ENCODE assay signal across 8 cellular contexts in the genomic region with DNA sequence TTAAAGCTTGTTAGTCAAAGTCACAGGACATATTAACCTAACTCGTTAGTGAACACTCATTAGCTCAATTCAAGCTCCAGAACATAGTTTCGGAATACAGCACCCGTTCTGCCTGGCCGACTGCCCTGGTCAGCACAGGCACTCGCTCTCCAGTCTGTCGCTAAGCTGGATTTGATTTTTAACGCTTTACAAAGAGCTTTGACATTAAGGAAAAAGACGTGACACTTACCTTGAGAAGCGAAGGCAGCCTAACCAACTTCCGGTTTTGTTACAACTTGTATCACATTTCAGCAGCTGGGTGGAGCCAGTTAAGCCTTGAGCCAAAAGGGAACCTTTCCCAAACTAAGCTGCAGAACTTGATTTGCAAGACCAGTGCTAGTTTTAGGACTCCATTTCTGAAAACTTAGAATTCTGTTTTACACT. TPM values are rescaled to one million over a fixed set of nuclear protein-coding genes. Genes with fewer than 3 reads are reported as not detected.
DNase-seq lines count a peak whose midpoint lies in the region; ATAC-seq and TF ChIP-seq lines count a peak whose summit lies in the region.

A gene with protein sequence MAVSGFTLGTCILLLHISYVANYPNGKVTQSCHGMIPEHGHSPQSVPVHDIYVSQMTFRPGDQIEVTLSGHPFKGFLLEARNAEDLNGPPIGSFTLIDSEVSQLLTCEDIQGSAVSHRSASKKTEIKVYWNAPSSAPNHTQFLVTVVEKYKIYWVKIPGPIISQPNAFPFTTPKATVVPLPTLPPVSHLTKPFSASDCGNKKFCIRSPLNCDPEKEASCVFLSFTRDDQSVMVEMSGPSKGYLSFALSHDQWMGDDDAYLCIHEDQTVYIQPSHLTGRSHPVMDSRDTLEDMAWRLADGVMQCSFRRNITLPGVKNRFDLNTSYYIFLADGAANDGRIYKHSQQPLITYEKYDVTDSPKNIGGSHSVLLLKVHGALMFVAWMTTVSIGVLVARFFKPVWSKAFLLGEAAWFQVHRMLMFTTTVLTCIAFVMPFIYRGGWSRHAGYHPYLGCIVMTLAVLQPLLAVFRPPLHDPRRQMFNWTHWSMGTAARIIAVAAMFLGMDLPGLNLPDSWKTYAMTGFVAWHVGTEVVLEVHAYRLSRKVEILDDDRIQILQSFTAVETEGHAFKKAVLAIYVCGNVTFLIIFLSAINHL (minus strand): TSS at position 258 of the 423 bp plus-strand sequence. CDS start 17,867 bp downstream, outside the sequence.

- CTCF ChIA-PET in activated B cell treated with CpG ODN at 0.5 μM for 24 hours (lab: Charles Lee), result no interaction called here

- H3K4me1 Mint-ChIP-seq in activated B cell treated with CpG ODN at 0.5 μM for 24 hours, result peaks cover 7% of the 10 kb centered on the region
- peaks cover 55% of the 10 kb centered on the region for H3K4me1 Mint-ChIP-seq in mesothelial cell of epicardium

- no peaks in the 10 kb centered on the region for H3K27me3 ChIP-seq in tibial artery

- no peaks in the 10 kb centered on the region for H3K9me3 ChIP-seq in tibial artery

- intact Hi-C loops in activated B cell treated with CpG ODN at 0.5 μM for 24 hours (cut with micrococcal nuclease), result loop anchor here (2.0 kb wide), 1 partner anchor 18 kb away; no protein-coding TSS in a partner anchor
- intact Hi-C loops in tibial artery (cut with DNase I; ENCODE audit: low total_unique reads), result no loop called here

- POLR2A ChIA-PET in activated B cell treated with CpG ODN at 0.5 μM for 24 hours (lab: Charles Lee), result interaction anchor here (1.0 to 1.2 kb wide), 2 partner anchors 21 to 204 kb away, joined by 3 to 4 read pairs; a partner anchor contains a TSS

- peak within 1 kb of the TSS; percentile 58 to 72 for H3K27ac ChIP-seq in tibial artery

- H3K4me3 ChIP-seq in epithelial cell of esophagus (ENCODE audit: low read length) (peak within 1 kb of the TSS; percentile 89), tibial artery (peak within 1 kb of the TSS; percentile 51 to 53)

- H3K36me3 Mint-ChIP-seq in activated B cell treated with CpG ODN at 0.5 μM for 24 hours (ENCODE audit: low read depth) (peaks cover 2% of the 10 kb centered on the region), mesothelial cell of epicardium (no peaks in the 10 kb centered on the region)

- peaks cover 0 to 60% (median 9%) of the 10 kb centered on the region in 4 donors for H3K4me1 ChIP-seq in tibial artery

- H3K27me3 Mint-ChIP-seq in activated B cell treated with CpG ODN at 0.5 μM for 24 hours (peaks cover 9% of the 10 kb centered on the region), mesothelial cell of epicardium (ENCODE audit: low read depth) (no peaks in the 10 kb centered on the region)

- no peak for TF ChIP-seq CTCF in activated B cell treated with CpG ODN at 0.5 μM for 24 hours (IDR thresholded peaks at IDR 0.05)
- TF ChIP-seq CTCF in epithelial cell of esophagus (IDR thresholded peaks at IDR 0.05; ENCODE audit: insufficient read depth, low read depth, low read length, missing control alignments), result no peak
- TF ChIP-seq CTCF in mesothelial cell of epicardium (IDR thresholded peaks at IDR 0.05; ENCODE audit: unreplicated experiment), result no peak
- TF ChIP-seq CTCF in tibial artery (IDR thresholded peaks at IDR 0.05), result no peak

- DNase-seq in COLO829 (ENCODE audit: low spot score) (peak; percentile 52), NCI-H2227 (lab: John Stamatoyannopoulos, UW; ENCODE audit: unreplicated experiment) (peak; percentile 11), activated B cell treated with CpG ODN at 0.5 μM for 24 hours (peak; percentile 18), epithelial cell of esophagus (ENCODE audit: low read depth) (peak; percentile 94), mesothelial cell of epicardium (ENCODE audit: low spot score in 2 of 2, unreplicated experiment in 2 of 2) (peak in 1 of 2 experiments; percentile 47), tibial artery (peak; percentile 65 to 68)

- no peaks in the 10 kb centered on the region for H3K36me3 ChIP-seq in tibial artery

- H3K27ac Mint-ChIP-seq in activated B cell treated with CpG ODN at 0.5 μM for 24 hours (peak within 1 kb of the TSS; percentile 91), mesothelial cell of epicardium (peak within 1 kb of the TSS; percentile 96)

- no peaks in the 10 kb centered on the region for H3K9me3 Mint-ChIP-seq in activated B cell treated with CpG ODN at 0.5 μM for 24 hours
- no peaks in the 10 kb centered on the region for H3K9me3 Mint-ChIP-seq in mesothelial cell of epicardium

- H3K4me3 Mint-ChIP-seq in activated B cell treated with CpG ODN at 0.5 μM for 24 hours (peak within 1 kb of the TSS; percentile 98), mesothelial cell of epicardium (peak within 1 kb of the TSS; percentile 87)

- peak; percentile 97 for ATAC-seq in GM19035 (IDR thresholded peaks at IDR 0.05; ENCODE audit: unreplicated experiment)
- peak; percentile 95 for ATAC-seq in HG03135 (IDR thresholded peaks at IDR 0.05; ENCODE audit: unreplicated experiment)
- peak; percentile 69 for ATAC-seq in activated B cell treated with CpG ODN at 0.5 μM for 24 hours (ENCODE audit: low read depth)

RNA-seq across cellular contexts. Expression of the gene that starts here (rescaled TPM):
- total RNA-seq in activated B cell treated with CpG ODN at 0.5 μM for 24 hours (1.1 and 1.2 TPM in 2 replicates), mesothelial cell of epicardium (19.5 to 22.5 TPM (median 20.4 TPM) in 3 replicates)
